ENCODE assay signal across 8 cellular contexts in the genomic region with DNA sequence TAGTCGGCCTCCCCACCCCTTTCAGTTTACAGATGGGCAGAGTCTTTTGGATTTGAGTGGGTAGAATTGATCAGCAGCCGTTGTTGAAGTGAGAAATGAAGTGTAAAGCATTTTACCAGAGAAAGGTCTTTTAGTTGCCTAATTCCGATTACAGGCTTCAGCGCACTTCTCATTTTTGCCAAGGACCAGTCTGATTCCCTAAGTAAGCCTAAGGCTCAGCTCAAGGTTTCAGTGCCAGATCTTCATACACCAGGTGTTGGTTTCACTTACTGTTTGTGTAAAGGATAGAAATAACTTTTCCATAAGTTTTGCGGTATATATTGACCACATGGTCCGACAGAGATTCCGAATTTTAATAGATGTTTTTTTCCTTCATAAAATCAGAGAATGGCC.
DNase-seq lines count a peak whose midpoint lies in the region; ATAC-seq and TF ChIP-seq lines count a peak whose summit lies in the region.

No MANE protein-coding gene starts in this region.

- H3K36me3 Mint-ChIP-seq in CD8-positive, alpha-beta memory T cell = peaks cover 0 to 30% (median 10%) of the 10 kb centered on the region in 3 donors

- H3K4me3 ChIP-seq in CD8-positive, alpha-beta memory T cell (ENCODE audit: low read length) = no peak overlapping the region
- H3K4me3 ChIP-seq in dorsolateral prefrontal cortex (peak overlapping the region in 31 of 59 donors; percentile 68 to 93 (median 81)), neutrophil (ENCODE audit: low read depth in 1 of 2, low read length in 1 of 2) (peak overlapping the region in 1 of 2 experiments; percentile 79)

- TF ChIP-seq CTCF in dorsolateral prefrontal cortex (IDR thresholded peaks at IDR 0.05 in 54 of 56, conservative IDR thresholded peaks at IDR 0.05 in 2 of 56; ENCODE audit: low read depth in 1 of 56, partially characterized antibody in 56 of 56) (no peak), neutrophil (IDR thresholded peaks at IDR 0.05) (no peak)

- peaks cover 0 to 1% of the 10 kb centered on the region in 2 donors for H3K27me3 Mint-ChIP-seq in CD8-positive, alpha-beta memory T cell

- no peaks in the 10 kb centered on the region for H3K9me3 ChIP-seq in CD8-positive, alpha-beta memory T cell (ENCODE audit: low read length)
- H3K9me3 ChIP-seq in neutrophil = no peaks in the 10 kb centered on the region

- ATAC-seq in GM21515 (IDR thresholded peaks at IDR 0.05; ENCODE audit: unreplicated experiment) (no peak), GM19395 (IDR thresholded peaks at IDR 0.05; ENCODE audit: unreplicated experiment) (no peak)

- H3K27ac ChIP-seq in CD8-positive, alpha-beta memory T cell (ENCODE audit: low read depth, low read length) = no peak overlapping the region
- H3K27ac ChIP-seq in dorsolateral prefrontal cortex (peak overlapping the region in 53 of 59 donors; percentile 0 to 98 (median 94)), neutrophil (peak overlapping the region; percentile 79)

- peaks cover 62 to 74% (median 70%) of the 10 kb centered on the region in 3 donors for H3K4me1 Mint-ChIP-seq in CD8-positive, alpha-beta memory T cell

- CTCF ChIA-PET in CD8-positive, alpha-beta memory T cell (lab: Charles Lee) = interaction anchor here (1.0 kb wide), 1 partner anchor 20 kb away, joined by 4 read pairs; no protein-coding TSS in a partner anchor

- H3K36me3 ChIP-seq in CD8-positive, alpha-beta memory T cell (ENCODE audit: insufficient read depth, low read length) = no peaks in the 10 kb centered on the region
- H3K36me3 ChIP-seq in neutrophil = peaks cover under 1% of the 10 kb centered on the region

- no peaks in the 10 kb centered on the region for H3K27me3 ChIP-seq in CD8-positive, alpha-beta memory T cell (ENCODE audit: insufficient read depth, low read length, poor library complexity, severe bottlenecking)
- H3K27me3 ChIP-seq in dorsolateral prefrontal cortex (no peaks in the 10 kb centered on the region), neutrophil (no peaks in the 10 kb centered on the region)

- intact Hi-C loops in dorsolateral prefrontal cortex (cut with DNase I) = loop anchor here in 1 of 2 donors (5.0 to 10.0 kb wide), 3 partner anchors 73 to 213 kb away; no protein-coding TSS in a partner anchor

- H3K4me1 ChIP-seq in CD8-positive, alpha-beta memory T cell (ENCODE audit: insufficient read depth, low read length) = peaks cover 24% of the 10 kb centered on the region
- peaks cover 54 to 67% of the 10 kb centered on the region in 2 experiments for H3K4me1 ChIP-seq in neutrophil (ENCODE audit: control insufficient read depth in 1 of 2, insufficient read depth in 1 of 2, low read depth in 1 of 2, low read length in 1 of 2)

- peak overlapping the region; percentile 85 to 94 (median 86) for H3K4me3 Mint-ChIP-seq in CD8-positive, alpha-beta memory T cell

- H3K9me3 Mint-ChIP-seq in CD8-positive, alpha-beta memory T cell = no peaks in the 10 kb centered on the region

- peak overlapping the region; percentile 31 to 91 (median 80) for H3K27ac Mint-ChIP-seq in CD8-positive, alpha-beta memory T cell

- POLR2A ChIA-PET in CD8-positive, alpha-beta memory T cell (lab: Charles Lee) = no interaction called here

- DNase-seq in CD8-positive, alpha-beta memory T cell = no peak
- DNase-seq in MV-4-11 (lab: John Stamatoyannopoulos, UW) (peak; percentile 45), dorsolateral prefrontal cortex (no peak), GDM1 (lab: John Stamatoyannopoulos, UW) (no peak)
- no peak for DNase-seq in stimulated activated CD4-positive, alpha-beta T cell treated with anti-CD3 and anti-CD28 coated beads, Interleukin-12 subunit alpha, Interleukin-12 subunit beta, amount 100 ng/mL, for 4 hours
